Comparison of ENCODE assay signal across 2 cellular contexts in the genomic region with DNA sequence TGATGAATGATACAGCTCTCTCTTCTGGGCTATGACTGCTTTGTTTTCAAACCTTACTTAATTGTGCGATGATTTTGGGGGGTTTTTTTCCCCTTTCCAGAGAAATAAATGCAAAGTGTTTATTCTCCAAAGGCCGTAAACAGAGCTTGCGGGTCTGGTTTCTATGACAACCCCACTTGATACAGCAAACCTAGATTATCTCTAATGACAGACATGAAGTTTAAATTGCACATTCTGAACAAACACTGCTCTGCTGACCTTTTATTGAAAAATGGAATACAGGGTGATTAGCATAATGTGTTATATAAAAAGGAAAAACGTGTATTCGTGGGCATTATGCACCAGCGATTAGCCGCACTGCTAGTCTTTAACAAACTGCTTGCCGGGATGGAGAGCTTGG.
A peak's percentile ranks its signal among the peaks of the same experiment; 100 is the strongest.
TF ChIP-seq lines count a peak whose summit lies in the region.

No MANE protein-coding gene starts in this region.

TF ChIP-seq in HEK293, 187 proteins besides CTCF, POLR2A, EP300 and RAD21:
- TF ChIP-seq, protein P1, sequence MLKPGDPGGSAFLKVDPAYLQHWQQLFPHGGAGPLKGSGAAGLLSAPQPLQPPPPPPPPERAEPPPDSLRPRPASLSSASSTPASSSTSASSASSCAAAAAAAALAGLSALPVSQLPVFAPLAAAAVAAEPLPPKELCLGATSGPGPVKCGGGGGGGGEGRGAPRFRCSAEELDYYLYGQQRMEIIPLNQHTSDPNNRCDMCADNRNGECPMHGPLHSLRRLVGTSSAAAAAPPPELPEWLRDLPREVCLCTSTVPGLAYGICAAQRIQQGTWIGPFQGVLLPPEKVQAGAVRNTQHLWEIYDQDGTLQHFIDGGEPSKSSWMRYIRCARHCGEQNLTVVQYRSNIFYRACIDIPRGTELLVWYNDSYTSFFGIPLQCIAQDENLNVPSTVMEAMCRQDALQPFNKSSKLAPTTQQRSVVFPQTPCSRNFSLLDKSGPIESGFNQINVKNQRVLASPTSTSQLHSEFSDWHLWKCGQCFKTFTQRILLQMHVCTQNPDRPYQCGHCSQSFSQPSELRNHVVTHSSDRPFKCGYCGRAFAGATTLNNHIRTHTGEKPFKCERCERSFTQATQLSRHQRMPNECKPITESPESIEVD (tag by site-specific recombination; IDR thresholded peaks at IDR 0.05): peak; percentile 49
- TF ChIP-seq ZNF677 (tag by site-specific recombination; IDR thresholded peaks at IDR 0.05): no peak
- TF ChIP-seq, protein P2, sequence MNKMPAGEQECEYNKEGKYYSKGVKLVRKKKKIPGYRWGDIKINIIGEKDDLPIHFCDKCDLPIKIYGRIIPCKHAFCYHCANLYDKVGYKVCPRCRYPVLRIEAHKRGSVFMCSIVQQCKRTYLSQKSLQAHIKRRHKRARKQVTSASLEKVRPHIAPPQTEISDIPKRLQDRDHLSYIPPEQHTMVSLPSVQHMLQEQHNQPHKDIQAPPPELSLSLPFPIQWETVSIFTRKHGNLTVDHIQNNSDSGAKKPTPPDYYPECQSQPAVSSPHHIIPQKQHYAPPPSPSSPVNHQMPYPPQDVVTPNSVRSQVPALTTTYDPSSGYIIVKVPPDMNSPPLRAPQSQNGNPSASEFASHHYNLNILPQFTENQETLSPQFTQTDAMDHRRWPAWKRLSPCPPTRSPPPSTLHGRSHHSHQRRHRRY (tag by site-specific recombination; IDR thresholded peaks at IDR 0.05): no peak
- 0 out of 2 replicates have a peak, but pooled peaks have one; percentile 19 for TF ChIP-seq FEZF1 (tag by site-specific recombination; IDR thresholded peaks at IDR 0.05)
- TF ChIP-seq ZNF501 (tag by site-specific recombination; IDR thresholded peaks at IDR 0.05): no peak
- no peak for TF ChIP-seq ZNF350 (tag by site-specific recombination; IDR thresholded peaks at IDR 0.05)
- no peak for TF ChIP-seq ZNF248 (tag by site-specific recombination; IDR thresholded peaks at IDR 0.05)
- no peak for TF ChIP-seq ZNF514 (tag by site-specific recombination; IDR thresholded peaks at IDR 0.05)
- TF ChIP-seq ZXDB (tag by site-specific recombination; IDR thresholded peaks at IDR 0.05): no peak
- TF ChIP-seq ZEB2 (tag by site-specific recombination; IDR thresholded peaks at IDR 0.05): no peak
TF ChIP-seq in HEK293: peak in this region for 2.

TF ChIP-seq in K562, 482 proteins besides CTCF, POLR2A, EP300 and RAD21 (continued from another document):
- TF ChIP-seq, protein P3, sequence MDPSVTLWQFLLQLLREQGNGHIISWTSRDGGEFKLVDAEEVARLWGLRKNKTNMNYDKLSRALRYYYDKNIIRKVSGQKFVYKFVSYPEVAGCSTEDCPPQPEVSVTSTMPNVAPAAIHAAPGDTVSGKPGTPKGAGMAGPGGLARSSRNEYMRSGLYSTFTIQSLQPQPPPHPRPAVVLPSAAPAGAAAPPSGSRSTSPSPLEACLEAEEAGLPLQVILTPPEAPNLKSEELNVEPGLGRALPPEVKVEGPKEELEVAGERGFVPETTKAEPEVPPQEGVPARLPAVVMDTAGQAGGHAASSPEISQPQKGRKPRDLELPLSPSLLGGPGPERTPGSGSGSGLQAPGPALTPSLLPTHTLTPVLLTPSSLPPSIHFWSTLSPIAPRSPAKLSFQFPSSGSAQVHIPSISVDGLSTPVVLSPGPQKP (CRISPR knock-in tag; IDR thresholded peaks at IDR 0.05): no peak
- TF ChIP-seq PTBP1 (IDR thresholded peaks at IDR 0.05; ENCODE audit: low read depth, low read length): no peak
- no peak for TF ChIP-seq FOSL1 (tag; conservative IDR thresholded peaks at IDR 0.05)
